14 cellular contexts compared by ENCODE assay signal in the genomic region with DNA sequence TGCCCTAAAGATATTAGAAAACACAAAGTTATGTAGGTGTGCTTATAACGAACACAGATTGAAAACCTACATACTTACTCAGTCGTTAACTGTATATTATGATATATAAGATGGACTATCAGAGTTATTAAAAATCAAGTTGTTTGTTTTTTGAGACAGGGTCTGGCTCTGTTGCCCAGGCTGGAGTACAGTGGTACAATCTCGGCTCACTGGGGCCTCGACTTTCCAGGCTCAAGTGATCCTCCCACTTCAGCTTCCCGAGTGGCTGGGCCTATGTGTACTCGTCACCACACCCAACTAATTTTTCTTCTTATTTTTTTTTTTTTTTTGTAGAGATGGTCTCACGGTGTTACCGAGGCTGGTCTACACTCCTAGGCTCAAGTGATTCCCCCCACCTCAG.
DNase-seq lines count a peak whose midpoint lies in the region; TF ChIP-seq lines count a peak whose summit lies in the region.
"Had no signal": no experiment of that assay in that cellular context is flagged by ENCODE, and none has a peak within 500 bp of the region (broad histone marks: within the 10 kb centered on the region; RNA-seq: fewer than 3 reads in every experiment).

No MANE protein-coding gene starts in this region.

- no peaks in the 10 kb centered on the region for H3K36me3 Mint-ChIP-seq in progenitor cell of endocrine pancreas (ENCODE audit: insufficient read depth)
- H3K36me3 Mint-ChIP-seq in mesothelial cell of epicardium = no peaks in the 10 kb centered on the region
- no peaks in the 10 kb centered on the region for H3K36me3 Mint-ChIP-seq in activated T-cell treated with anti-CD3 and anti-CD28 coated beads, Interleukin-2, amount 50 U/mL, for 24 hours (ENCODE audit: low read depth)
- H3K36me3 Mint-ChIP-seq: CD14-positive monocyte; CD8-positive, alpha-beta T cell had no signal

- peak overlapping the region; percentile 37; the same call in 1 of the 2 replicates for H3K9ac ChIP-seq in iPS-20b (ENCODE audit: low read depth, low read length)
- no peak overlapping the region for H3K9ac ChIP-seq in MM.1S (ENCODE audit: low read length)
- H3K9ac ChIP-seq: GM23248 had no signal

- H3K27me3 Mint-ChIP-seq in progenitor cell of endocrine pancreas = no peaks in the 10 kb centered on the region
- H3K27me3 Mint-ChIP-seq in mesothelial cell of epicardium (ENCODE audit: low read depth) = no peaks in the 10 kb centered on the region
- no peaks in the 10 kb centered on the region for H3K27me3 Mint-ChIP-seq in activated T-cell treated with anti-CD3 and anti-CD28 coated beads, Interleukin-2, amount 50 U/mL, for 24 hours

- peak overlapping the region; percentile 12 for H3K27ac Mint-ChIP-seq in progenitor cell of endocrine pancreas
- no peak overlapping the region for H3K27ac Mint-ChIP-seq in mesothelial cell of epicardium
- H3K27ac Mint-ChIP-seq in activated T-cell treated with anti-CD3 and anti-CD28 coated beads, Interleukin-2, amount 50 U/mL, for 24 hours = no peak overlapping the region
- H3K27ac Mint-ChIP-seq: CD14-positive monocyte; CD8-positive, alpha-beta T cell had no signal

- H2AFZ ChIP-seq in MM.1S (ENCODE audit: low read length) = no peak overlapping the region
- H2AFZ ChIP-seq: GM23248 had no signal

- H3K4me3 Mint-ChIP-seq in progenitor cell of endocrine pancreas (ENCODE audit: low read depth) = no peak overlapping the region
- H3K4me3 Mint-ChIP-seq in mesothelial cell of epicardium = no peak overlapping the region
- no peak overlapping the region for H3K4me3 Mint-ChIP-seq in activated T-cell treated with anti-CD3 and anti-CD28 coated beads, Interleukin-2, amount 50 U/mL, for 24 hours
- H3K4me3 Mint-ChIP-seq: CD14-positive monocyte; CD8-positive, alpha-beta T cell had no signal

- H3K27me3 ChIP-seq in SJSA1 (replicated peaks) (no peaks in the 10 kb centered on the region), iPS-20b (ENCODE audit: insufficient read depth, low read length) (no peaks in the 10 kb centered on the region), MM.1S (replicated peaks; ENCODE audit: insufficient read depth, low read length) (no peaks in the 10 kb centered on the region)

- no peak for TF ChIP-seq CTCF in progenitor cell of endocrine pancreas (IDR thresholded peaks at IDR 0.05; ENCODE audit: unreplicated experiment)
- no peak for TF ChIP-seq CTCF in MM.1S (IDR thresholded peaks at IDR 0.05; ENCODE audit: low read length)
- no peak for TF ChIP-seq CTCF in mesothelial cell of epicardium (IDR thresholded peaks at IDR 0.05; ENCODE audit: unreplicated experiment)

- H3K27ac ChIP-seq in SJSA1 (peak overlapping the region; percentile 63), iPS-20b (ENCODE audit: low read length) (no peak overlapping the region), MM.1S (ENCODE audit: low read length) (no peak overlapping the region)
- H3K27ac ChIP-seq: 22Rv1, GM23248 had no signal

- H3K9me2 ChIP-seq in MM.1S (replicated peaks; ENCODE audit: insufficient read depth, low read length) = no peaks in the 10 kb centered on the region

- peaks cover 45% of the 10 kb centered on the region for H4K20me1 ChIP-seq in MM.1S (ENCODE audit: insufficient read depth, low read length)

- H3F3A ChIP-seq in MM.1S (ENCODE audit: insufficient read depth, low read length) = no peaks in the 10 kb centered on the region

- no peak overlapping the region for H3K4me3 ChIP-seq in SJSA1
- no peak overlapping the region for H3K4me3 ChIP-seq in iPS-20b (ENCODE audit: low read length)
- no peak overlapping the region for H3K4me3 ChIP-seq in MM.1S (ENCODE audit: low read length)
- H3K4me3 ChIP-seq: GM23248 had no signal

- H3K79me2 ChIP-seq in MM.1S (ENCODE audit: low read length) = peaks cover 100% of the 10 kb centered on the region

- H3K9me3 Mint-ChIP-seq in progenitor cell of endocrine pancreas (ENCODE audit: low read depth) = no peaks in the 10 kb centered on the region
- no peaks in the 10 kb centered on the region for H3K9me3 Mint-ChIP-seq in mesothelial cell of epicardium
- no peaks in the 10 kb centered on the region for H3K9me3 Mint-ChIP-seq in activated T-cell treated with anti-CD3 and anti-CD28 coated beads, Interleukin-2, amount 50 U/mL, for 24 hours
- H3K9me3 Mint-ChIP-seq: CD14-positive monocyte; CD8-positive, alpha-beta T cell had no signal

- no peaks in the 10 kb centered on the region for H3K36me3 ChIP-seq in SJSA1
- no peaks in the 10 kb centered on the region for H3K36me3 ChIP-seq in iPS-20b (ENCODE audit: insufficient read depth, low read depth, low read length)
- no peaks in the 10 kb centered on the region for H3K36me3 ChIP-seq in MM.1S (replicated peaks; ENCODE audit: insufficient read depth, low read length)

- H3K4me1 ChIP-seq in SJSA1 (replicated peaks) (peaks cover 66% of the 10 kb centered on the region), iPS-20b (ENCODE audit: insufficient read depth, low read length) (peaks cover 54% of the 10 kb centered on the region), MM.1S (ENCODE audit: low read length) (peaks cover 13% of the 10 kb centered on the region)

- H3K4me1 Mint-ChIP-seq in progenitor cell of endocrine pancreas (ENCODE audit: low read depth) = peaks cover 27% of the 10 kb centered on the region
- peaks cover 23% of the 10 kb centered on the region for H3K4me1 Mint-ChIP-seq in mesothelial cell of epicardium
- peaks cover 33% of the 10 kb centered on the region for H3K4me1 Mint-ChIP-seq in activated T-cell treated with anti-CD3 and anti-CD28 coated beads, Interleukin-2, amount 50 U/mL, for 24 hours (ENCODE audit: low read depth)

- peak; percentile 41 for DNase-seq in DMS 273 (lab: John Stamatoyannopoulos, UW; ENCODE audit: unreplicated experiment)
- DNase-seq in DMS 273 treated with DMSO at 0.1 percent for 48 hours (lab: John Stamatoyannopoulos, UW) = no peak
- DNase-seq in SJSA1 (ENCODE audit: low read depth in 1 of 2, low spot score in 2 of 2) = no peak
- DNase-seq in progenitor cell of endocrine pancreas (ENCODE audit: low spot score, unreplicated experiment) = no peak
- no peak for DNase-seq in MM.1S
- no peak for DNase-seq in mesothelial cell of epicardium (ENCODE audit: low spot score in 2 of 2, unreplicated experiment in 2 of 2)
- DNase-seq in activated T-cell treated with anti-CD3 and anti-CD28 coated beads, Interleukin-2, amount 50 U/mL, for 24 hours = no peak
- DNase-seq: CD8-positive, alpha-beta T cell; COR-L47; GM23248; IMR-90 had no signal

- no peak overlapping the region for H3K4me2 ChIP-seq in MM.1S (ENCODE audit: low read depth, low read length)

- H3K9me3 ChIP-seq in SJSA1 (replicated peaks) (no peaks in the 10 kb centered on the region), iPS-20b (ENCODE audit: insufficient read depth, low read depth, low read length) (no peaks in the 10 kb centered on the region), MM.1S (replicated peaks; ENCODE audit: insufficient read depth, low read length) (no peaks in the 10 kb centered on the region)
